In the genomic region with DNA sequence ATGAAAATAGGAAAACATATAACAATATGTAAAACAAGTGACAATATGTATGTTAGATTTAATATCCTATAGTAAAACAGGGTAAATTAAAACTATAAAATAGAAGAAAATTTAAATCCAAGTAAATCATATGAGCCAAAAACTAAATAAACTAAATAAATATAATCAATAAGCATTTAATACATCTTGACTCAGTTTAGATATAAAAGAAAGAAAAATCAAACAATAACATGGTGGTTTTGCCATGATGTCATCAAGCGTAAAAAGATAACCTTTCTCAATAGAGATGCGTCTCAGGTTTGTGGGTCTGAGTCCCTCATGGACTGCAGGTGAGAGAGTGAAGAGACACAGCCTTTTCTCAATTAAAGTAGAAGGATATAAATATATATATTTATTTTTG, we compare ENCODE assay signal across 15 cellular contexts. TPM values are rescaled to one million over a fixed set of nuclear protein-coding genes. Genes with fewer than 3 reads are reported as not detected.
DNase-seq lines count a peak whose midpoint lies in the region; ATAC-seq, FAIRE-seq and TF ChIP-seq lines count a peak whose summit lies in the region.
"Had no signal": no experiment of that assay in that cellular context is flagged by ENCODE, and none has a peak within 500 bp of the region (broad histone marks: within the 10 kb centered on the region; RNA-seq: fewer than 3 reads in every experiment).

No MANE protein-coding gene starts in this region.

- peaks cover 7% of the 10 kb centered on the region; the same call in 1 of the 2 replicates for H3K4me1 ChIP-seq in SJCRH30
- H3K4me1 ChIP-seq: HAP-1 had no signal

- no peaks in the 10 kb centered on the region for H3K36me3 ChIP-seq in SJCRH30
- H3K36me3 ChIP-seq: BLaER1, HAP-1 had no signal

- FAIRE-seq in G401.6 (lab: Jason Lieb, UNC), result peak; percentile 75
- FAIRE-seq in islet of Langerhans (lab: Jason Lieb, UNC), result peak; percentile 47
- FAIRE-seq: GM18507, H54 had no signal

- H3K9me3 ChIP-seq in SJCRH30 (replicated peaks), result no peaks in the 10 kb centered on the region
- H3K9me3 ChIP-seq: BLaER1, Caco-2, HAP-1 had no signal

- H3K4me3 ChIP-seq in SJCRH30, result no peak overlapping the region
- H3K4me3 ChIP-seq: BLaER1, HAP-1 had no signal

- TF ChIP-seq CTCF in VCaP (conservative IDR thresholded peaks at IDR 0.05), result no peak

- no peak for DNase-seq in NCI-H510A (lab: John Stamatoyannopoulos, UW)
- no peak for DNase-seq in SJCRH30
- DNase-seq: DMS79, GF-D8, GOT3 had no signal

- no peaks in the 10 kb centered on the region for H3K27me3 ChIP-seq in SJCRH30
- H3K27me3 ChIP-seq: BLaER1 had no signal

- H3K27ac ChIP-seq in VCaP, result peak overlapping the region; percentile 7; the same call in 1 of the 2 replicates
- no peak overlapping the region for H3K27ac ChIP-seq in SJCRH30
- H3K27ac ChIP-seq: BLaER1, C4-2B had no signal

- ATAC-seq in HG02981 (IDR thresholded peaks at IDR 0.05; ENCODE audit: unreplicated experiment), result no peak

RNA-seq across cellular contexts. Expression of a gene that starts 26.6 kb away (rescaled TPM):
- total RNA-seq in SJCRH30 (2014; rRNA removed; shearing (Covaris generic)), result 13.4 and 20.5 TPM in 2 replicates

RNA-seq across cellular contexts. Expression of a gene that starts 43.8 kb away (rescaled TPM):
- total RNA-seq in SJCRH30 (2014; rRNA removed; shearing (Covaris generic)), result 7.3 and 9.2 TPM in 2 replicates
